Comparison of ENCODE assay signal across 10 cellular contexts in the genomic region with DNA sequence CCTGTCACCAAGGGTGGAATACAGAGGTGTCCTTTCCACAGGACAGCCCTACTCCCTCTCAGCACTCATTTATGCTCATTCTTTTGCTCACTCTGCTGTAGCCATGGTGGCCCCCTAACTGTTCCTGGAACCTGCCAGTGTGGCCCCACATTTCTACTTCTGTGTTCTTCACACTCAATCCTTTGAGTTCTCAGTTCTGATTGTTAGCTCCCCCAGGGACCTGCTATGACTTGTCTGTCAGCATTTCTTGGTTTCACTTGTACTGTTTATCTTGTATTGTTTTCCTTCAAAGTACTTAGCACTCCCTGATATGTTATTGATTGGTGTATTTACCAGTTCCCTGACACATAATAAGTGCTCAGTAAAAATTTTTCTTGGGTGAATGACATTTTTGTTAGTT. TPM values are rescaled to one million over a fixed set of nuclear protein-coding genes. Genes with fewer than 3 reads are reported as not detected.
DNase-seq lines count a peak whose midpoint lies in the region; ATAC-seq, FAIRE-seq and TF ChIP-seq lines count a peak whose summit lies in the region.
"Had no signal": no experiment of that assay in that cellular context is flagged by ENCODE, and none has a peak within 500 bp of the region (broad histone marks: within the 10 kb centered on the region; RNA-seq: fewer than 3 reads in every experiment).

No MANE protein-coding gene starts in this region.

- H3K36me3 ChIP-seq in stomach (peaks cover 4 to 49% (median 39%) of the 10 kb centered on the region in 4 donors), upper lobe of right lung (peaks cover 24% of the 10 kb centered on the region)

- H3K4me1 ChIP-seq in stomach (no peaks in the 10 kb centered on the region), upper lobe of right lung (no peaks in the 10 kb centered on the region)

- TF ChIP-seq CTCF in GM13977 (IDR thresholded peaks at IDR 0.05; ENCODE audit: extremely low read depth, insufficient read depth, missing control alignments) = no peak
- no peak for TF ChIP-seq CTCF in stomach (IDR thresholded peaks at IDR 0.05)
- TF ChIP-seq CTCF in upper lobe of right lung (IDR thresholded peaks at IDR 0.05) = no peak

- intact Hi-C loops in stomach (cut with DNase I; ENCODE audit: low total_unique reads) (no loop called here), upper lobe of right lung (cut with DNase I) (no loop called here)

- TF ChIP-seq EP300 in stomach (IDR thresholded peaks at IDR 0.05) = no peak

- DNase-seq in GM13977 (ENCODE audit: low spot score) (peak; percentile 40), GM19239 (ENCODE audit: insufficient read length, low spot score) (no peak), stomach (no peak), cortex of kidney (lab: John Stamatoyannopoulos, UW) (no peak), upper lobe of right lung (no peak)
- DNase-seq in activated CD8-positive, alpha-beta memory T cell treated with anti-CD3 and anti-CD28 coated beads for 24 hours = no peak

- ATAC-seq in HG02759 (IDR thresholded peaks at IDR 0.05; ENCODE audit: unreplicated experiment) (peak; percentile 63), HG03571 (IDR thresholded peaks at IDR 0.05; ENCODE audit: unreplicated experiment) (peak; percentile 70), upper lobe of right lung (no peak)
- ATAC-seq: Panc1 had no signal

- TF ChIP-seq POLR2A in stomach (IDR thresholded peaks at IDR 0.05) = no peak

- no peaks in the 10 kb centered on the region for H3K27me3 ChIP-seq in stomach
- no peaks in the 10 kb centered on the region for H3K27me3 ChIP-seq in upper lobe of right lung

- in situ Hi-C loops in GM13977 (cut with MboI; ENCODE audit: low pct_unique_long_range_greater_than_20kb, low sequenced_read_pairs, unreplicated experiment) = no loop called here

- H3K27ac ChIP-seq in stomach (no peak overlapping the region), upper lobe of right lung (no peak overlapping the region)
- H3K27ac ChIP-seq: skin epidermis had no signal

- H3K9me3 ChIP-seq in stomach (no peaks in the 10 kb centered on the region), upper lobe of right lung (no peaks in the 10 kb centered on the region)

- FAIRE-seq in GM19239 (lab: Jason Lieb, UNC) = peak; percentile 55

- H3K4me3 ChIP-seq in stomach = no peak overlapping the region
- H3K4me3 ChIP-seq in upper lobe of right lung = no peak overlapping the region
- H3K4me3 ChIP-seq: skin epidermis had no signal

RNA-seq across cellular contexts. Expression of a gene that starts 14.9 kb away (rescaled TPM):
- 10 to 100 TPM in 3 of 5 donors, 1 to 10 TPM in 2; 8.8 to 50.7 (median 13.0) TPM for total RNA-seq in stomach
- polyA plus RNA-seq in stomach = 10 to 100 TPM; 22.2 to 41.9 (median 41.5) TPM
- 33.9 TPM for total RNA-seq in upper lobe of right lung

RNA-seq across cellular contexts. Expression of a gene that starts 33.1 kb away (rescaled TPM):
- total RNA-seq in stomach = 1 to 10 TPM in 1 of 5 donors, under 1 TPM in 3, not detected in 1; under 0.01 to 1.5 (median 0.51) TPM
- under 1 TPM; 0.25 to 0.61 (median 0.31) TPM for polyA plus RNA-seq in stomach
- 0.75 TPM for total RNA-seq in upper lobe of right lung
